Comparison of ENCODE assay signal across 18 cellular contexts in the genomic region with DNA sequence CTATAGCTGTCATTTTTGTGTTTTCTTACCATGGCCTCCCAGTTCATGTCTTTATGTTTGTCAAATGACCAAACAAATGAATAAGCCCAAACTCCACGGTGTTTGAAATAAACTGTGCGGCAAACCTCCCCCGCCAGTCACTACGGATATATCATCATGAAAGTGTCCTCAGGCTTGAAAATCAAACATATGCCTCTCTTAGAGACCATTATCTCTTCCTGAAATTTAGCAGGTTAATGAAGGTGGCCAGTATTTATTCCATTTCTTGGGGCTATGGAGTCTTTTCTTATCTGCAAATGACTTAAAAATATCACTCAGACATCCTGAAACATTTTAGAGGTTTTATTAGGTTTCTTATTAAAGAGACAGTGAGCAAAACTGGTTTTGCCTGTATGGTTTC.
"Had no signal": no experiment of that assay in that cellular context is flagged by ENCODE, and none has a peak within 500 bp of the region (broad histone marks: within the 10 kb centered on the region; RNA-seq: fewer than 3 reads in every experiment).

No MANE protein-coding gene starts in this region.

- H3K27ac Mint-ChIP-seq: activated CD8-positive, alpha-beta T cell treated with anti-CD3 and anti-CD28 coated beads for 36 hours; activated naive CD8-positive, alpha-beta T cell treated with anti-CD3 and anti-CD28 coated beads, Interleukin-2, amount 10 ng/mL, durations not matched to agents 7 days and 5 days had no signal

- ATAC-seq: activated CD8-positive, alpha-beta T cell treated with anti-CD3 and anti-CD28 coated beads for 36 hours had no signal

- H3K9me3 ChIP-seq: breast epithelium had no signal

- H3K4me3 Mint-ChIP-seq: activated CD8-positive, alpha-beta T cell treated with anti-CD3 and anti-CD28 coated beads for 36 hours; activated naive CD8-positive, alpha-beta T cell treated with anti-CD3 and anti-CD28 coated beads, Interleukin-2, amount 10 ng/mL, durations not matched to agents 7 days and 5 days had no signal

- DNase-seq: activated CD4-positive, alpha-beta T cell treated with anti-CD3 and anti-CD28 coated beads for 4 hours; activated CD8-positive, alpha-beta memory T cell treated with anti-CD3 and anti-CD28 coated beads, Interleukin-2, amount 50 U/mL, for 4 hours; activated CD8-positive, alpha-beta T cell treated with anti-CD3 and anti-CD28 coated beads for 36 hours; activated naive CD4-positive, alpha-beta T cell treated with anti-CD3 and anti-CD28 coated beads, Interleukin-2, amount 50 U/mL, for 16 hours; activated naive CD8-positive, alpha-beta T cell treated with anti-CD3 and anti-CD28 coated beads, Interleukin-2, amount 10 ng/mL, durations not matched to agents 7 days and 5 days; aorta; caudate nucleus; MM.1S; NCI-H1105; NCI-H1436 treated with DMSO at 0.1 percent for 48 hours; NCI-H187; NCI-H2081; NCI-H510A treated with DMSO at 0.1 percent for 48 hours; NCI-H69; SHP77; T-helper 1 cell had no signal

- H3K4me3 ChIP-seq: breast epithelium had no signal

- H3K36me3 Mint-ChIP-seq: activated naive CD8-positive, alpha-beta T cell treated with anti-CD3 and anti-CD28 coated beads, Interleukin-2, amount 10 ng/mL, durations not matched to agents 7 days and 5 days had no signal

- H3K4me1 ChIP-seq: breast epithelium had no signal

- H3K4me1 Mint-ChIP-seq: activated naive CD8-positive, alpha-beta T cell treated with anti-CD3 and anti-CD28 coated beads, Interleukin-2, amount 10 ng/mL, durations not matched to agents 7 days and 5 days had no signal

- H3K27ac ChIP-seq: breast epithelium, WERI-Rb-1 had no signal

- H3K27me3 ChIP-seq: breast epithelium had no signal

- H3K27me3 Mint-ChIP-seq: activated CD8-positive, alpha-beta T cell treated with anti-CD3 and anti-CD28 coated beads for 36 hours; activated naive CD8-positive, alpha-beta T cell treated with anti-CD3 and anti-CD28 coated beads, Interleukin-2, amount 10 ng/mL, durations not matched to agents 7 days and 5 days had no signal

- H3K36me3 ChIP-seq: breast epithelium, WERI-Rb-1 had no signal
